Comparison of ENCODE assay signal across 8 cellular contexts in genomic region chr15:90249123-90249863, GRCh38.
DNase-seq lines count a peak whose midpoint lies in the region; TF ChIP-seq lines count a peak whose summit lies in the region.

Gene TTLL13, plus strand, starts transcription at chr15:90249556. Its CDS starts 1,075 bp downstream, at chr15:90250631.

- TF ChIP-seq CTCF in GM12865 (IDR thresholded peaks at IDR 0.05; ENCODE audit: insufficient read depth, low read depth, low read length, missing control alignments): no peak
- TF ChIP-seq CTCF in epithelial cell of esophagus (IDR thresholded peaks at IDR 0.05; ENCODE audit: insufficient read depth, low read depth, low read length, missing control alignments): no peak

- H3K4me3 ChIP-seq in GM12865 (ENCODE audit: low read depth, low read length) (peak within 1 kb of the TSS; percentile 28), epithelial cell of esophagus (ENCODE audit: low read length) (peak within 1 kb of the TSS; percentile 62)

- DNase-seq in GM12865 (ENCODE audit: low read depth) (peak; percentile 81), HS-5 (ENCODE audit: low read depth) (peak; percentile 37), NOMO-1 (lab: John Stamatoyannopoulos, UW; ENCODE audit: unreplicated experiment in 2 of 2) (peak; percentile 37 to 47), activated T-cell treated with anti-CD3 and anti-CD28 coated beads for 4 hours (peak; percentile 60), epithelial cell of esophagus (ENCODE audit: low read depth) (peak; percentile 76), middle frontal gyrus (ENCODE audit: extremely low spot score, low spot score) (peak; percentile 37), SKM-1 (lab: John Stamatoyannopoulos, UW; ENCODE audit: unreplicated experiment) (no peak)
- peak; percentile 39 to 48 for DNase-seq in stimulated activated CD8-positive, alpha-beta memory T cell treated with anti-CD3 and anti-CD28 coated beads, Interleukin-15, amount 100 ng/mL, for 4 hours (ENCODE audit: low read depth in 2 of 2)
